Comparison of ENCODE assay signal across 25 cellular contexts in the genomic region with DNA sequence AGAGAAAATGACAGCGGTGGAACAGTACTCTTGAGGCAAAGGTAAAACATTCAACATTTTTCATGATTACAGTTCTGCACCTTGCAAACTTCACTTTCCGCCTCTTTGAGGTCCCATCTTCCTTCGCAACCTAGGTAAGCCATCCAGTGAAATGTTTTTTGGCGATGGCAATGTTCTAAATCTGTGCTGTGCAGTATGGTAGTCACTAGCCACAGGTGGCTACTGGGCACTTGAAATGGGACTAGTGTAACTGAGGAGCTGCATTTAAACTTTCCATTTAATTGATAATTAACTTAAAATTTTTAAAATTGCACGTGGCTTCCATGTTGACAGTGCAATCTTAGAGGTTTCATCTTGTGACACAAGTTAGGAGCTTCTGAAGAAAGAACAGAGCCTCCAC.
"Had no signal": no experiment of that assay in that cellular context is flagged by ENCODE, and none has a peak within 500 bp of the region (broad histone marks: within the 10 kb centered on the region; RNA-seq: fewer than 3 reads in every experiment).

No MANE protein-coding gene starts in this region.

- H3K27ac Mint-ChIP-seq: dendritic cell treated with granulocyte-macrophage colony-stimulating factor and Interleukin-4, amounts not matched to agents 40 ng/mL and 50 ng/mL, for 4 days; effector memory CD8-positive, alpha-beta T cell; endodermal cell had no signal

- ATAC-seq: effector memory CD8-positive, alpha-beta T cell; esophagus mucosa; foreskin keratinocyte; gastrocnemius medialis; gastroesophageal sphincter; heart left ventricle; heart right ventricle had no signal

- DNase-seq: colonic mucosa; dermis blood vessel endothelial cell; dorsolateral prefrontal cortex; effector CD4-positive, alpha-beta T cell; effector CD8-positive, alpha-beta T cell; effector memory CD4-positive, alpha-beta T cell; effector memory CD8-positive, alpha-beta T cell; endodermal cell; erythroblast; esophagus squamous epithelium; foreskin fibroblast; foreskin keratinocyte; foreskin melanocyte; gastrocnemius medialis; glutamatergic neuron; head of caudate nucleus; heart left ventricle; heart right ventricle had no signal

- H3K4me1 ChIP-seq: colonic mucosa, esophagus muscularis mucosa, esophagus squamous epithelium, foreskin keratinocyte, gastrocnemius medialis, gastroesophageal sphincter, heart left ventricle, heart right ventricle had no signal

- H3K27me3 Mint-ChIP-seq: dendritic cell treated with granulocyte-macrophage colony-stimulating factor and Interleukin-4, amounts not matched to agents 40 ng/mL and 50 ng/mL, for 4 days; effector memory CD8-positive, alpha-beta T cell had no signal

- H3K36me3 ChIP-seq: colonic mucosa, esophagus muscularis mucosa, esophagus squamous epithelium, gastrocnemius medialis, gastroesophageal sphincter, heart left ventricle, heart right ventricle had no signal

- H3K4me1 Mint-ChIP-seq: endodermal cell had no signal

- H3K4me3 Mint-ChIP-seq: dendritic cell treated with granulocyte-macrophage colony-stimulating factor and Interleukin-4, amounts not matched to agents 40 ng/mL and 50 ng/mL, for 4 days; effector memory CD8-positive, alpha-beta T cell; endodermal cell had no signal

- H3K27ac ChIP-seq: colonic mucosa, coronary artery, dorsolateral prefrontal cortex, epithelial cell of prostate, esophagus muscularis mucosa, esophagus squamous epithelium, foreskin keratinocyte, gastrocnemius medialis, gastroesophageal sphincter, heart left ventricle, heart right ventricle, hepatocyte had no signal

- H3K9me3 ChIP-seq: colonic mucosa, esophagus muscularis mucosa, esophagus squamous epithelium, gastrocnemius medialis, gastroesophageal sphincter, heart left ventricle, heart right ventricle had no signal

- H3K9me3 Mint-ChIP-seq: dendritic cell treated with granulocyte-macrophage colony-stimulating factor and Interleukin-4, amounts not matched to agents 40 ng/mL and 50 ng/mL, for 4 days; effector memory CD8-positive, alpha-beta T cell; endodermal cell had no signal

- H3K4me3 ChIP-seq: colonic mucosa, coronary artery, dorsolateral prefrontal cortex, esophagus muscularis mucosa, esophagus squamous epithelium, gastrocnemius medialis, gastroesophageal sphincter, heart left ventricle, heart right ventricle, hepatocyte had no signal
